Comparison of ENCODE assay signal across 1 cellular context in genomic region chr7:4882742-4883351, GRCh38.
TF ChIP-seq lines count a peak whose summit lies in the region.

No MANE protein-coding gene starts in this region.

TF ChIP-seq in GM12878, 131 proteins besides CTCF, POLR2A, EP300 and RAD21 (continued from another document):
- TF ChIP-seq RELA (IDR thresholded peaks at IDR 0.05; ENCODE audit: borderline replicate concordance, partially characterized antibody) (no peak), HCFC1 (IDR thresholded peaks at IDR 0.05; ENCODE audit: low read length) (no peak), PKNOX1 (IDR thresholded peaks at IDR 0.05) (no peak), SMARCA5 (IDR thresholded peaks at IDR 0.05) (no peak), RBBP5 (conservative IDR thresholded peaks at IDR 0.05) (no peak), HSF1 (IDR thresholded peaks at IDR 0.05; ENCODE audit: low read depth, low read length) (no peak), TCF12 (IDR thresholded peaks at IDR 0.05; ENCODE audit: low read depth, low read length) (no peak), MLLT1 (IDR thresholded peaks at IDR 0.05) (no peak), E2F4 (IDR thresholded peaks at IDR 0.05; ENCODE audit: low read depth, low read length) (no peak), YBX1 (IDR thresholded peaks at IDR 0.05) (no peak)
